In genomic region chrX:71191253-71191652, GRCh38 we compare ENCODE assay signal across 19 cellular contexts. TPM values are rescaled to one million over a fixed set of nuclear protein-coding genes. Genes with fewer than 3 reads are reported as not detected.
DNase-seq lines count a peak whose midpoint lies in the region; ATAC-seq and TF ChIP-seq lines count a peak whose summit lies in the region.
"Had no signal": no experiment of that assay in that cellular context is flagged by ENCODE, and none has a peak within 500 bp of the region (broad histone marks: within the 10 kb centered on the region; RNA-seq: fewer than 3 reads in every experiment).

No MANE protein-coding gene starts in this region.

- H3K4me1 Mint-ChIP-seq in natural killer cell = peaks cover 14 to 15% of the 10 kb centered on the region in 2 donors
- peaks cover 10 to 12% of the 10 kb centered on the region in 2 donors for H3K4me1 Mint-ChIP-seq in natural killer cell treated with Interleukin-12 subunit alpha and Interleukin-12 subunit beta and Interleukin-15 and Interleukin-18, amount 100 ng/mL, for 72 hours (ENCODE audit: low read depth in 2 of 2)
- peaks cover 18% of the 10 kb centered on the region for H3K4me1 Mint-ChIP-seq in activated CD4-positive, alpha-beta memory T cell treated with anti-CD3 and anti-CD28 coated beads for 36 hours (ENCODE audit: low read depth)

- no peaks in the 10 kb centered on the region for H3K36me3 Mint-ChIP-seq in natural killer cell
- no peaks in the 10 kb centered on the region for H3K36me3 Mint-ChIP-seq in natural killer cell treated with Interleukin-12 subunit alpha and Interleukin-12 subunit beta and Interleukin-15 and Interleukin-18, amount 100 ng/mL, for 72 hours
- H3K36me3 Mint-ChIP-seq in activated CD4-positive, alpha-beta memory T cell treated with anti-CD3 and anti-CD28 coated beads for 36 hours = peaks cover 5% of the 10 kb centered on the region

- intact Hi-C loops in natural killer cell (cut with micrococcal nuclease) = no loop called here
- intact Hi-C loops in activated CD4-positive, alpha-beta memory T cell treated with anti-CD3 and anti-CD28 coated beads for 36 hours (cut with micrococcal nuclease) = loop anchor here (10.0 kb wide), 1 partner anchor 344 kb away; the partner anchor contains the start of gene OGT

- no peak for DNase-seq in natural killer cell
- DNase-seq in natural killer cell treated with Interleukin-12 subunit alpha and Interleukin-12 subunit beta and Interleukin-15 and Interleukin-18, amount 100 ng/mL, for 72 hours (ENCODE audit: low spot score) = no peak
- no peak for DNase-seq in activated CD4-positive, alpha-beta memory T cell treated with anti-CD3 and anti-CD28 coated beads for 36 hours
- peak; percentile 3 for DNase-seq in dermis blood vessel endothelial cell
- no peak for DNase-seq in RKO (ENCODE audit: low spot score)
- no peak for DNase-seq in NCI-H446 (lab: John Stamatoyannopoulos, UW)
- DNase-seq in EL = no peak
- DNase-seq: body of pancreas, colonic mucosa, HFFc6, Karpas-422, NCI-H1105 treated with DMSO at 0.1 percent for 48 hours, NCI-H524, ovary, right cardiac atrium, SHP77 treated with DMSO at 0.1 percent for 48 hours had no signal

- CTCF ChIA-PET in activated CD4-positive, alpha-beta memory T cell treated with anti-CD3 and anti-CD28 coated beads for 36 hours (lab: Charles Lee) = no interaction called here

- no peaks in the 10 kb centered on the region for H3K27me3 Mint-ChIP-seq in natural killer cell (ENCODE audit: low read depth in 2 of 2)
- peaks cover 0 to 2% of the 10 kb centered on the region in 2 donors for H3K27me3 Mint-ChIP-seq in natural killer cell treated with Interleukin-12 subunit alpha and Interleukin-12 subunit beta and Interleukin-15 and Interleukin-18, amount 100 ng/mL, for 72 hours
- no peaks in the 10 kb centered on the region for H3K27me3 Mint-ChIP-seq in activated CD4-positive, alpha-beta memory T cell treated with anti-CD3 and anti-CD28 coated beads for 36 hours

- no peaks in the 10 kb centered on the region for H3K9me3 Mint-ChIP-seq in natural killer cell
- no peaks in the 10 kb centered on the region for H3K9me3 Mint-ChIP-seq in natural killer cell treated with Interleukin-12 subunit alpha and Interleukin-12 subunit beta and Interleukin-15 and Interleukin-18, amount 100 ng/mL, for 72 hours
- no peaks in the 10 kb centered on the region for H3K9me3 Mint-ChIP-seq in activated CD4-positive, alpha-beta memory T cell treated with anti-CD3 and anti-CD28 coated beads for 36 hours
- H3K9me3 Mint-ChIP-seq: HFFc6; T-helper 1 cell treated with Interleukin-12 subunit alpha and Interleukin-12 subunit beta and Interleukin-4 antibody, amounts not matched to agents 30 μg/mL and 1 μg/mL, for 36 hours had no signal

- H3K27ac Mint-ChIP-seq in natural killer cell = peak overlapping the region; percentile 22 to 48
- peak overlapping the region in 1 of 2 donors; percentile 42 for H3K27ac Mint-ChIP-seq in natural killer cell treated with Interleukin-12 subunit alpha and Interleukin-12 subunit beta and Interleukin-15 and Interleukin-18, amount 100 ng/mL, for 72 hours
- peak overlapping the region; percentile 85 for H3K27ac Mint-ChIP-seq in activated CD4-positive, alpha-beta memory T cell treated with anti-CD3 and anti-CD28 coated beads for 36 hours
- H3K27ac Mint-ChIP-seq: HFFc6; T-helper 1 cell treated with Interleukin-12 subunit alpha and Interleukin-12 subunit beta and Interleukin-4 antibody, amounts not matched to agents 30 μg/mL and 1 μg/mL, for 36 hours had no signal

- POLR2A ChIA-PET in activated CD4-positive, alpha-beta memory T cell treated with anti-CD3 and anti-CD28 coated beads for 36 hours (lab: Charles Lee) = no interaction called here

- no peak for ATAC-seq in natural killer cell
- no peak for ATAC-seq in natural killer cell treated with Interleukin-12 subunit alpha and Interleukin-12 subunit beta and Interleukin-15 and Interleukin-18, amount 100 ng/mL, for 72 hours
- no peak for ATAC-seq in HG02870 (IDR thresholded peaks at IDR 0.05; ENCODE audit: unreplicated experiment)
- ATAC-seq: body of pancreas, right cardiac atrium had no signal

- no peak overlapping the region for H3K4me3 Mint-ChIP-seq in natural killer cell
- H3K4me3 Mint-ChIP-seq in natural killer cell treated with Interleukin-12 subunit alpha and Interleukin-12 subunit beta and Interleukin-15 and Interleukin-18, amount 100 ng/mL, for 72 hours = no peak overlapping the region
- no peak overlapping the region for H3K4me3 Mint-ChIP-seq in activated CD4-positive, alpha-beta memory T cell treated with anti-CD3 and anti-CD28 coated beads for 36 hours
- H3K4me3 Mint-ChIP-seq: HFFc6; T-helper 1 cell treated with Interleukin-12 subunit alpha and Interleukin-12 subunit beta and Interleukin-4 antibody, amounts not matched to agents 30 μg/mL and 1 μg/mL, for 36 hours had no signal

- TF ChIP-seq CTCF in natural killer cell (IDR thresholded peaks at IDR 0.05) = no peak

RNA-seq across cellular contexts. Expression of gene GJB1, which starts 31.8 kb away (rescaled TPM):
- total RNA-seq in natural killer cell (not detected), dermis blood vessel endothelial cell (not detected in 2 replicates)
- not detected for total RNA-seq in natural killer cell treated with Interleukin-12 subunit alpha and Interleukin-12 subunit beta and Interleukin-15 and Interleukin-18, amount 100 ng/mL, for 72 hours
- not detected for total RNA-seq in activated CD4-positive, alpha-beta memory T cell treated with anti-CD3 and anti-CD28 coated beads for 36 hours
- total RNA-seq: fibroblast of villous mesenchyme, HFFc6, right cardiac atrium had no signal

RNA-seq across cellular contexts. Expression of gene NLGN3, which starts 46.6 kb away (rescaled TPM):
- total RNA-seq in natural killer cell (1 to 10 TPM; 4.0 to 4.3 (median 4.0) TPM), dermis blood vessel endothelial cell (under 0.01 and 0.09 TPM in 2 replicates)
- 1 to 10 TPM in 1 of 2 donors, under 1 TPM in 1; 0.78 to 1.6 TPM for total RNA-seq in natural killer cell treated with Interleukin-12 subunit alpha and Interleukin-12 subunit beta and Interleukin-15 and Interleukin-18, amount 100 ng/mL, for 72 hours
- total RNA-seq in activated CD4-positive, alpha-beta memory T cell treated with anti-CD3 and anti-CD28 coated beads for 36 hours = under 1 TPM; 0.58 to 0.86 TPM
